36 cellular contexts compared by ENCODE assay signal in genomic region chr4:9833421-9833820, GRCh38. TPM values are rescaled to one million over a fixed set of nuclear protein-coding genes. Genes with fewer than 3 reads are reported as not detected.
"Had no signal": no experiment of that assay in that cellular context is flagged by ENCODE, and none has a peak within 500 bp of the region (broad histone marks: within the 10 kb centered on the region; RNA-seq: fewer than 3 reads in every experiment).

No MANE protein-coding gene starts in this region.

- H3K36me3 Mint-ChIP-seq: activated CD8-positive, alpha-beta memory T cell treated with anti-CD3 and anti-CD28 coated beads, Interleukin-2, amount 10 ng/mL, durations not matched to agents 7 days and 5 days; activated naive CD4-positive, alpha-beta T cell treated with anti-CD3 and anti-CD28 coated beads, Interleukin-2, amount 50 U/mL, for 72 hours; activated naive CD8-positive, alpha-beta T cell treated with anti-CD3 and anti-CD28 coated beads for 36 hours had no signal

- H3K4me3 Mint-ChIP-seq: activated B cell treated with CpG ODN at 0.5 μM for 24 hours; activated CD4-positive, alpha-beta memory T cell treated with anti-CD3 and anti-CD28 coated beads, Interleukin-2, amount 10 ng/mL, durations not matched to agents 7 days and 5 days; activated CD4-positive, alpha-beta T cell treated with anti-CD3 and anti-CD28 coated beads, Interleukin-2, amount 10 ng/mL, durations not matched to agents 7 days and 5 days; activated CD8-positive, alpha-beta memory T cell treated with anti-CD3 and anti-CD28 coated beads, Interleukin-2, amount 10 ng/mL, durations not matched to agents 7 days and 5 days; activated CD8-positive, alpha-beta T cell treated with anti-CD3 and anti-CD28 coated beads, Interleukin-2, amount 10 ng/mL, durations not matched to agents 7 days and 5 days; activated naive CD4-positive, alpha-beta T cell treated with anti-CD3 and anti-CD28 coated beads for 36 hours; activated naive CD8-positive, alpha-beta T cell treated with anti-CD3 and anti-CD28 coated beads for 36 hours; activated T-cell treated with anti-CD3 and anti-CD28 coated beads, Interleukin-2, amount 50 U/mL, for 24 hours; central memory CD8-positive, alpha-beta T cell; T-helper 1 cell treated with Interleukin-12 subunit alpha and Interleukin-12 subunit beta and Interleukin-4 antibody, amounts not matched to agents 30 μg/mL and 1 μg/mL, for 36 hours; T-helper 2 cell treated with Interferon-gamma antibody and Interleukin-4, amounts not matched to agents 5 μg/mL and 100 μg/mL, for 36 hours had no signal

- H3K4me1 Mint-ChIP-seq: activated B cell treated with CpG ODN at 0.5 μM for 24 hours; activated CD4-positive, alpha-beta memory T cell treated with anti-CD3 and anti-CD28 coated beads, Interleukin-2, amount 10 ng/mL, durations not matched to agents 7 days and 5 days; activated CD4-positive, alpha-beta T cell treated with anti-CD3 and anti-CD28 coated beads, Interleukin-2, amount 10 ng/mL, durations not matched to agents 7 days and 5 days; activated CD8-positive, alpha-beta memory T cell treated with anti-CD3 and anti-CD28 coated beads, Interleukin-2, amount 10 ng/mL, durations not matched to agents 7 days and 5 days; activated naive CD8-positive, alpha-beta T cell treated with anti-CD3 and anti-CD28 coated beads for 36 hours; central memory CD8-positive, alpha-beta T cell had no signal

- ATAC-seq: activated CD8-positive, alpha-beta memory T cell treated with anti-CD3 and anti-CD28 coated beads, Interleukin-2, amount 10 ng/mL, durations not matched to agents 7 days and 5 days; activated CD8-positive, alpha-beta T cell treated with anti-CD3 and anti-CD28 coated beads, Interleukin-2, amount 10 ng/mL, durations not matched to agents 7 days and 5 days; activated naive CD4-positive, alpha-beta T cell treated with anti-CD3 and anti-CD28 coated beads, Interleukin-2, amount 50 U/mL, for 72 hours; body of pancreas had no signal

- H3K27ac Mint-ChIP-seq: activated B cell treated with CpG ODN at 0.5 μM for 24 hours; activated CD4-positive, alpha-beta memory T cell treated with anti-CD3 and anti-CD28 coated beads, Interleukin-2, amount 10 ng/mL, durations not matched to agents 7 days and 5 days; activated CD4-positive, alpha-beta T cell treated with anti-CD3 and anti-CD28 coated beads, Interleukin-2, amount 10 ng/mL, durations not matched to agents 7 days and 5 days; activated CD8-positive, alpha-beta memory T cell treated with anti-CD3 and anti-CD28 coated beads, Interleukin-2, amount 10 ng/mL, durations not matched to agents 7 days and 5 days; activated CD8-positive, alpha-beta T cell treated with anti-CD3 and anti-CD28 coated beads, Interleukin-2, amount 10 ng/mL, durations not matched to agents 7 days and 5 days; activated naive CD4-positive, alpha-beta T cell treated with anti-CD3 and anti-CD28 coated beads for 36 hours; activated naive CD4-positive, alpha-beta T cell treated with anti-CD3 and anti-CD28 coated beads, Interleukin-2, amount 50 U/mL, for 72 hours; activated naive CD8-positive, alpha-beta T cell treated with anti-CD3 and anti-CD28 coated beads for 36 hours; activated T-cell treated with anti-CD3 and anti-CD28 coated beads, Interleukin-2, amount 50 U/mL, for 24 hours; activated T-helper 2 cell treated with anti-CD3 and anti-CD28 coated beads, Interferon-gamma antibody, Interleukin-2, Interleukin-4, amounts not matched to agents 10 μg/mL and 5 μg/mL and 100 μg/mL, durations not matched to agents 14 hours and 24 hours and 36 hours; T-helper 1 cell treated with Interleukin-12 subunit alpha and Interleukin-12 subunit beta and Interleukin-4 antibody, amounts not matched to agents 30 μg/mL and 1 μg/mL, for 36 hours; T-helper 2 cell treated with Interferon-gamma antibody and Interleukin-4, amounts not matched to agents 5 μg/mL and 100 μg/mL, for 36 hours had no signal

- H3K27me3 ChIP-seq: adrenal gland, body of pancreas, brain microvascular endothelial cell, breast epithelium had no signal

- H3K4me3 ChIP-seq: adrenal gland, body of pancreas, breast epithelium had no signal

- H3K9me3 ChIP-seq: adrenal gland, body of pancreas, breast epithelium had no signal

- H3K4me1 ChIP-seq: body of pancreas, breast epithelium had no signal

- H3K27me3 Mint-ChIP-seq: activated naive CD8-positive, alpha-beta T cell treated with anti-CD3 and anti-CD28 coated beads for 36 hours had no signal

- DNase-seq: activated B cell treated with CpG ODN at 0.5 μM for 24 hours; activated CD4-positive, alpha-beta memory T cell treated with anti-CD3 and anti-CD28 coated beads, Interleukin-2, amount 10 ng/mL, durations not matched to agents 7 days and 5 days; activated CD4-positive, alpha-beta T cell treated with anti-CD3 and anti-CD28 coated beads for 48 hours; activated CD4-positive, alpha-beta T cell treated with anti-CD3 and anti-CD28 coated beads, Interleukin-2, amount 10 ng/mL, durations not matched to agents 7 days and 5 days; activated CD4-positive, alpha-beta T cell treated with anti-CD3 and anti-CD28 coated beads, Interleukin-2, amount 50 U/mL, for 48 hours; activated CD4-positive, CD25-positive, alpha-beta regulatory T cell treated with anti-CD3 and anti-CD28 coated beads, Interleukin-2, amount 50 U/mL, for 72 hours; activated CD8-positive, alpha-beta memory T cell treated with anti-CD3 and anti-CD28 coated beads for 24 hours; activated CD8-positive, alpha-beta memory T cell treated with anti-CD3 and anti-CD28 coated beads, Interleukin-2, amount 10 ng/mL, durations not matched to agents 7 days and 5 days; activated CD8-positive, alpha-beta memory T cell treated with anti-CD3 and anti-CD28 coated beads, Interleukin-2, amount 50 U/mL, for 48 hours; activated CD8-positive, alpha-beta T cell treated with anti-CD3 and anti-CD28 coated beads, Interleukin-2, amount 10 ng/mL, durations not matched to agents 7 days and 5 days; activated effector memory CD4-positive, alpha-beta T cell treated with Interleukin-2 at 50 U/mL for 16 hours; activated gamma-delta T cell; activated naive CD4-positive, alpha-beta T cell treated with anti-CD3 and anti-CD28 coated beads for 36 hours; activated naive CD4-positive, alpha-beta T cell treated with anti-CD3 and anti-CD28 coated beads, Interleukin-2, amount 50 U/mL, for 16 hours; activated naive CD8-positive, alpha-beta T cell treated with anti-CD3 and anti-CD28 coated beads for 36 hours; activated T-cell treated with anti-CD3 and anti-CD28 coated beads, Interleukin-2, amount 50 U/mL, for 24 hours; activated T-cell treated with anti-CD3 and anti-CD28 coated beads, Interleukin-2, amount 50 U/mL, for 48 hours; adrenal gland; amniotic stem cell; aorta; body of pancreas; brain microvascular endothelial cell; caudate nucleus; cerebellar nuclear complex; SW 1271; T-helper 1 cell; T-helper 2 cell; T-helper 9 cell had no signal

- H3K36me3 ChIP-seq: adrenal gland, brain microvascular endothelial cell, breast epithelium had no signal

- H3K9me3 Mint-ChIP-seq: activated CD4-positive, alpha-beta T cell treated with anti-CD3 and anti-CD28 coated beads, Interleukin-2, amount 10 ng/mL, durations not matched to agents 7 days and 5 days; activated naive CD4-positive, alpha-beta T cell treated with anti-CD3 and anti-CD28 coated beads for 36 hours; activated naive CD4-positive, alpha-beta T cell treated with anti-CD3 and anti-CD28 coated beads, Interleukin-2, amount 50 U/mL, for 72 hours; activated naive CD8-positive, alpha-beta T cell treated with anti-CD3 and anti-CD28 coated beads for 36 hours; activated T-cell treated with anti-CD3 and anti-CD28 coated beads, Interleukin-2, amount 50 U/mL, for 24 hours; activated T-helper 2 cell treated with anti-CD3 and anti-CD28 coated beads, Interferon-gamma antibody, Interleukin-2, Interleukin-4, amounts not matched to agents 10 μg/mL and 5 μg/mL and 100 μg/mL, durations not matched to agents 14 hours and 24 hours and 36 hours; central memory CD8-positive, alpha-beta T cell; T-helper 1 cell treated with Interleukin-12 subunit alpha and Interleukin-12 subunit beta and Interleukin-4 antibody, amounts not matched to agents 30 μg/mL and 1 μg/mL, for 36 hours; T-helper 2 cell treated with Interferon-gamma antibody and Interleukin-4, amounts not matched to agents 5 μg/mL and 100 μg/mL, for 36 hours had no signal

- H3K27ac ChIP-seq: adrenal gland, body of pancreas, brain microvascular endothelial cell, breast epithelium, VCaP had no signal

RNA-seq across cellular contexts. Expression of gene DRD5, which starts 52.0 kb away (rescaled TPM):
- total RNA-seq: activated B cell treated with CpG ODN at 0.5 μM for 24 hours; activated CD4-positive, alpha-beta memory T cell treated with anti-CD3 and anti-CD28 coated beads, Interleukin-2, amount 10 ng/mL, durations not matched to agents 7 days and 5 days; activated CD4-positive, alpha-beta T cell treated with anti-CD3 and anti-CD28 coated beads, Interleukin-2, amount 10 ng/mL, durations not matched to agents 7 days and 5 days; activated CD8-positive, alpha-beta memory T cell treated with anti-CD3 and anti-CD28 coated beads, Interleukin-2, amount 10 ng/mL, durations not matched to agents 7 days and 5 days; activated CD8-positive, alpha-beta T cell treated with anti-CD3 and anti-CD28 coated beads, Interleukin-2, amount 10 ng/mL, durations not matched to agents 7 days and 5 days; activated naive CD4-positive, alpha-beta T cell treated with anti-CD3 and anti-CD28 coated beads for 36 hours; activated naive CD4-positive, alpha-beta T cell treated with anti-CD3 and anti-CD28 coated beads, Interleukin-2, amount 50 U/mL, for 72 hours; activated naive CD8-positive, alpha-beta T cell treated with anti-CD3 and anti-CD28 coated beads for 36 hours; activated T-helper 2 cell treated with anti-CD3 and anti-CD28 coated beads, Interferon-gamma antibody, Interleukin-2, Interleukin-4, amounts not matched to agents 10 μg/mL and 5 μg/mL and 100 μg/mL, durations not matched to agents 14 hours and 24 hours and 36 hours; aorta; astrocyte; body of pancreas; breast epithelium had no signal
- polyA plus RNA-seq: adrenal gland, aorta had no signal
